In the genomic region with DNA sequence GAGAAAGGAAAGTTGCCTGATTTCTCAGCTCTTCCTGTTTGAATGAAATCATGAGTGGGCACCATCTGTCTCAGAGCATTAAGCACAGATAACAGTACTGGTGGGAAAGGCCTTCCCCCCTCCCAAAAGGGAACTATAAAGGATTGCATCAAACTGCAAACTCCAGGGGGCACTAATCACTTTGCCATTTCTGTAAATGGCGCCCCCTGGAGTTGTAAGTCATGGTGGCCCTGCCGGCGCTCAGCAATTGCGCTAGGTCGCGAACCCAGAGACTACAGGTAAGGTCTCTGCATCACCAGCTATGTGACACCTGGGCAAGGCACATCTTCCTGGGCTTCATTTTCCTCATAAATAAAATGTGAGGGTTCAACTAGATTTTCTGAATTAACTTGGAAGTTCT, we compare ENCODE assay signal across 2 cellular contexts.
TF ChIP-seq lines count a peak whose summit lies in the region.

No MANE protein-coding gene starts in this region.

TF ChIP-seq in IMR-90, 13 proteins besides CTCF, POLR2A, EP300 and RAD21 (continued from another document):
- TF ChIP-seq, protein P1, sequence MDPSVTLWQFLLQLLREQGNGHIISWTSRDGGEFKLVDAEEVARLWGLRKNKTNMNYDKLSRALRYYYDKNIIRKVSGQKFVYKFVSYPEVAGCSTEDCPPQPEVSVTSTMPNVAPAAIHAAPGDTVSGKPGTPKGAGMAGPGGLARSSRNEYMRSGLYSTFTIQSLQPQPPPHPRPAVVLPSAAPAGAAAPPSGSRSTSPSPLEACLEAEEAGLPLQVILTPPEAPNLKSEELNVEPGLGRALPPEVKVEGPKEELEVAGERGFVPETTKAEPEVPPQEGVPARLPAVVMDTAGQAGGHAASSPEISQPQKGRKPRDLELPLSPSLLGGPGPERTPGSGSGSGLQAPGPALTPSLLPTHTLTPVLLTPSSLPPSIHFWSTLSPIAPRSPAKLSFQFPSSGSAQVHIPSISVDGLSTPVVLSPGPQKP (IDR thresholded peaks at IDR 0.05; ENCODE audit: borderline replicate concordance, low read depth, low read length), result no peak
- TF ChIP-seq CHD1 (IDR thresholded peaks at IDR 0.05; ENCODE audit: low read depth, low read length), result no peak
- TF ChIP-seq CEBPB (IDR thresholded peaks at IDR 0.05; ENCODE audit: low read depth, low read length), result no peak
- TF ChIP-seq RCOR1 (IDR thresholded peaks at IDR 0.05; ENCODE audit: insufficient replicate concordance, low read length), result no peak
- TF ChIP-seq BHLHE40 (IDR thresholded peaks at IDR 0.05; ENCODE audit: low read depth, low read length), result no peak
- TF ChIP-seq, protein P2, sequence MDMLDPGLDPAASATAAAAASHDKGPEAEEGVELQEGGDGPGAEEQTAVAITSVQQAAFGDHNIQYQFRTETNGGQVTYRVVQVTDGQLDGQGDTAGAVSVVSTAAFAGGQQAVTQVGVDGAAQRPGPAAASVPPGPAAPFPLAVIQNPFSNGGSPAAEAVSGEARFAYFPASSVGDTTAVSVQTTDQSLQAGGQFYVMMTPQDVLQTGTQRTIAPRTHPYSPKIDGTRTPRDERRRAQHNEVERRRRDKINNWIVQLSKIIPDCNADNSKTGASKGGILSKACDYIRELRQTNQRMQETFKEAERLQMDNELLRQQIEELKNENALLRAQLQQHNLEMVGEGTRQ (IDR thresholded peaks at IDR 0.05; ENCODE audit: low read depth, low read length), result no peak
- no peak for TF ChIP-seq MXI1 (IDR thresholded peaks at IDR 0.05; ENCODE audit: borderline replicate concordance, low read depth, low read length)
- TF ChIP-seq MAFK (IDR thresholded peaks at IDR 0.05; ENCODE audit: low read depth, low read length), result no peak
- TF ChIP-seq MAZ (IDR thresholded peaks at IDR 0.05; ENCODE audit: borderline replicate concordance, low read depth, low read length), result no peak
- no peak for TF ChIP-seq SMC3 (IDR thresholded peaks at IDR 0.05; ENCODE audit: low read depth, low read length)

TF ChIP-seq in neural cell, 6 proteins besides CTCF, POLR2A, EP300 and RAD21 (continued from another document):
- TF ChIP-seq, protein P3, sequence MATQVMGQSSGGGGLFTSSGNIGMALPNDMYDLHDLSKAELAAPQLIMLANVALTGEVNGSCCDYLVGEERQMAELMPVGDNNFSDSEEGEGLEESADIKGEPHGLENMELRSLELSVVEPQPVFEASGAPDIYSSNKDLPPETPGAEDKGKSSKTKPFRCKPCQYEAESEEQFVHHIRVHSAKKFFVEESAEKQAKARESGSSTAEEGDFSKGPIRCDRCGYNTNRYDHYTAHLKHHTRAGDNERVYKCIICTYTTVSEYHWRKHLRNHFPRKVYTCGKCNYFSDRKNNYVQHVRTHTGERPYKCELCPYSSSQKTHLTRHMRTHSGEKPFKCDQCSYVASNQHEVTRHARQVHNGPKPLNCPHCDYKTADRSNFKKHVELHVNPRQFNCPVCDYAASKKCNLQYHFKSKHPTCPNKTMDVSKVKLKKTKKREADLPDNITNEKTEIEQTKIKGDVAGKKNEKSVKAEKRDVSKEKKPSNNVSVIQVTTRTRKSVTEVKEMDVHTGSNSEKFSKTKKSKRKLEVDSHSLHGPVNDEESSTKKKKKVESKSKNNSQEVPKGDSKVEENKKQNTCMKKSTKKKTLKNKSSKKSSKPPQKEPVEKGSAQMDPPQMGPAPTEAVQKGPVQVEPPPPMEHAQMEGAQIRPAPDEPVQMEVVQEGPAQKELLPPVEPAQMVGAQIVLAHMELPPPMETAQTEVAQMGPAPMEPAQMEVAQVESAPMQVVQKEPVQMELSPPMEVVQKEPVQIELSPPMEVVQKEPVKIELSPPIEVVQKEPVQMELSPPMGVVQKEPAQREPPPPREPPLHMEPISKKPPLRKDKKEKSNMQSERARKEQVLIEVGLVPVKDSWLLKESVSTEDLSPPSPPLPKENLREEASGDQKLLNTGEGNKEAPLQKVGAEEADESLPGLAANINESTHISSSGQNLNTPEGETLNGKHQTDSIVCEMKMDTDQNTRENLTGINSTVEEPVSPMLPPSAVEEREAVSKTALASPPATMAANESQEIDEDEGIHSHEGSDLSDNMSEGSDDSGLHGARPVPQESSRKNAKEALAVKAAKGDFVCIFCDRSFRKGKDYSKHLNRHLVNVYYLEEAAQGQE (IDR thresholded peaks at IDR 0.05; ENCODE audit: borderline replicate concordance), result no peak
- no peak for TF ChIP-seq POLR2AphosphoS5 (IDR thresholded peaks at IDR 0.05)
- no peak for TF ChIP-seq SMC3 (conservative IDR thresholded peaks at IDR 0.05; ENCODE audit: poor library complexity)
- TF ChIP-seq MXI1 (conservative IDR thresholded peaks at IDR 0.05; ENCODE audit: poor library complexity, severe bottlenecking), result no peak
- no peak for TF ChIP-seq TAF1 (IDR thresholded peaks at IDR 0.05; ENCODE audit: low read depth)
